Comparison of ENCODE assay signal across 1 cellular context in genomic region chr3:48678566-48679380, GRCh38.
TF ChIP-seq lines count a peak whose summit lies in the region.

No MANE protein-coding gene starts in this region.

TF ChIP-seq in GM12878, 131 proteins besides CTCF, POLR2A, EP300 and RAD21:
- TF ChIP-seq GATAD2B (conservative IDR thresholded peaks at IDR 0.05; ENCODE audit: low read depth) (no peak), E2F8 (IDR thresholded peaks at IDR 0.05; ENCODE audit: low read depth, partially characterized antibody) (no peak), YBX1 (IDR thresholded peaks at IDR 0.05) (no peak), SKIL (IDR thresholded peaks at IDR 0.05; ENCODE audit: low read depth, poor library complexity, severe bottlenecking) (no peak), ZBTB4 (CRISPR knock-in tag; IDR thresholded peaks at IDR 0.05) (no peak), ELK1 (IDR thresholded peaks at IDR 0.05; ENCODE audit: low read depth, low read length) (no peak), HCFC1 (IDR thresholded peaks at IDR 0.05; ENCODE audit: low read length) (no peak), POLR2AphosphoS2 (IDR thresholded peaks at IDR 0.05; ENCODE audit: low read depth, low read length) (peak; percentile 15; the same call in 1 of the 2 replicates)
